In the genomic region with DNA sequence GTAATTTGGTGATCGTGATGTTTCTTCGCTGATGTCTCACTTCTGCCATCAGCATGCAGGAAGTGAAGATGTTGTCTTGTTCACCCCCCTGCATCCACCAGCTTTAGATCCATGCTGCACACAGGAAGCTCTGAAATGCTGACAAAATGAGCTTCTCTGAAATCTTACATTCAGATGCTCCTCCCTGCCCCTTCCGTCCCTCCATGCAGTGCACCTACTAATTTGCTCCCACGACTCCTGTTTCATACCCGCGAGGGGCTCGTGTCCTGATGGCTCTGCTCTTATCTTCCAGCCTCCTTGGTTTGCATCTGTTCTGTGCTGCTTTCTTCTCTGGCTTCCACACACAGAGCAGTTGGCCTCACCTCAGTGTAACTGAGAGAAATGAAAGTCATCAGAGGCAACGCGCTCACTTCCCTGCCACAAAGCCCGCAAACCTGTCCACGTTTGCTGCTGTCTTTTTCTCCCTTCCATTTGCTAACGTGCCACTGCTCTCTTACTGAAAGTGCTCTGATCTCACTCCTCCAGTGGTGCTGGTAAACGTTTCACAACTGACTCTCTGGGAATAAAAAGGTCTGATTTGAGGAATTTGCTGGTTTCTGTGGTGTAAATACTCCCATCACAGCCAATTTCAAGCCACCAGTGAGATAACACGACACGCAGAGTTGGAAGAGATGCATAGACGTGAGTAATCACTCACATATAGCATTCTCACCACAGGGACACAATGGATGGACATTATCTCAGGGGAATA, we compare ENCODE assay signal across 11 cellular contexts. TPM values are rescaled to one million over a fixed set of nuclear protein-coding genes. Genes with fewer than 3 reads are reported as not detected.
DNase-seq lines count a peak whose midpoint lies in the region; ATAC-seq and TF ChIP-seq lines count a peak whose summit lies in the region.
"Had no signal": no experiment of that assay in that cellular context is flagged by ENCODE, and none has a peak within 500 bp of the region (broad histone marks: within the 10 kb centered on the region; RNA-seq: fewer than 3 reads in every experiment).

No MANE protein-coding gene starts in this region.

- peak overlapping the region; percentile 39 for H3K4me2 ChIP-seq in Karpas-422 (ENCODE audit: low read depth, low read length, poor library complexity, severe bottlenecking)

- peak overlapping the region; percentile 87 for H3K27ac Mint-ChIP-seq in activated T-cell treated with anti-CD3 and anti-CD28 coated beads, Interleukin-2, amount 50 U/mL, for 72 hours

- no peaks in the 10 kb centered on the region for H3K27me3 Mint-ChIP-seq in activated T-cell treated with anti-CD3 and anti-CD28 coated beads, Interleukin-2, amount 50 U/mL, for 72 hours (ENCODE audit: low read depth)

- H3K27me3 ChIP-seq in Karpas-422 (ENCODE audit: low read length): no peaks in the 10 kb centered on the region
- H3K27me3 ChIP-seq in thymus (ENCODE audit: control insufficient read depth, insufficient read depth): no peaks in the 10 kb centered on the region

- ATAC-seq in activated T-cell treated with anti-CD3 and anti-CD28 coated beads, Interleukin-2, amount 50 U/mL, for 72 hours (replicated peaks in 1 of 2): peak; percentile 64 to 71

- no peaks in the 10 kb centered on the region for H3K79me2 ChIP-seq in Karpas-422 (ENCODE audit: low read length)

- H3K4me1 ChIP-seq in Karpas-422 (ENCODE audit: low read length) (peaks cover 6% of the 10 kb centered on the region; the same call in 1 of the 2 replicates), thymus (ENCODE audit: control insufficient read depth, insufficient read depth, low read length) (peaks cover 23% of the 10 kb centered on the region)

- H3K9me3 ChIP-seq in Karpas-422 (ENCODE audit: low read length) (no peaks in the 10 kb centered on the region), thymus (ENCODE audit: control insufficient read depth) (no peaks in the 10 kb centered on the region)

- H3K27ac ChIP-seq in Karpas-422 (ENCODE audit: low read length) (no peak overlapping the region), thymus (ENCODE audit: low read depth) (peak overlapping the region; percentile 91)
- H3K27ac ChIP-seq: SK-N-MC had no signal

- H3K9me3 Mint-ChIP-seq in activated T-cell treated with anti-CD3 and anti-CD28 coated beads, Interleukin-2, amount 50 U/mL, for 72 hours: no peaks in the 10 kb centered on the region

- H3K9ac ChIP-seq in Karpas-422 (ENCODE audit: low read length): peak overlapping the region; percentile 44

- H2AFZ ChIP-seq in Karpas-422 (ENCODE audit: low read length): peak overlapping the region; percentile 26; the same call in 1 of the 2 replicates

- WGBS in thymus: 9% methylated on average over 16 of the region's 16 CpGs

- H3K4me3 Mint-ChIP-seq in activated T-cell treated with anti-CD3 and anti-CD28 coated beads, Interleukin-2, amount 50 U/mL, for 72 hours: peak overlapping the region; percentile 83 to 95
- H3K4me3 Mint-ChIP-seq: nephron had no signal

- no peak for TF ChIP-seq CTCF in AG09309 (IDR thresholded peaks at IDR 0.05; ENCODE audit: control insufficient read depth, insufficient read depth, low read depth, low read length, missing control alignments)

- H3K4me3 ChIP-seq in AG09309 (ENCODE audit: control insufficient read depth, low read depth, low read length) (no peak overlapping the region), Karpas-422 (ENCODE audit: low read length) (peak overlapping the region; percentile 13; the same call in 1 of the 2 replicates), thymus (ENCODE audit: low read length) (peak overlapping the region; percentile 38)
- H3K4me3 ChIP-seq: SK-N-MC had no signal

- H3K36me3 ChIP-seq in Karpas-422 (ENCODE audit: insufficient read depth, low read length) (no peaks in the 10 kb centered on the region), thymus (ENCODE audit: control insufficient read depth, insufficient read depth) (no peaks in the 10 kb centered on the region)

- H4K20me1 ChIP-seq in Karpas-422 (ENCODE audit: insufficient read depth, low read depth, low read length): no peaks in the 10 kb centered on the region

- no peaks in the 10 kb centered on the region for H3K9me2 ChIP-seq in Karpas-422 (replicated peaks; ENCODE audit: insufficient read depth, low read length)

- H3K36me3 Mint-ChIP-seq in activated T-cell treated with anti-CD3 and anti-CD28 coated beads, Interleukin-2, amount 50 U/mL, for 72 hours (ENCODE audit: insufficient read depth in 2 of 2): peaks cover 1 to 6% of the 10 kb centered on the region in 2 donors

- peaks cover 79% of the 10 kb centered on the region for H3K4me1 Mint-ChIP-seq in activated T-cell treated with anti-CD3 and anti-CD28 coated beads, Interleukin-2, amount 50 U/mL, for 72 hours (ENCODE audit: low read depth)

- DNase-seq in AG09309 (ENCODE audit: low read depth) (peak; percentile 46), Karpas-422 (peak; percentile 41), kidney glomerular epithelial cell (lab: John Stamatoyannopoulos, UW) (peak; percentile 92), GM19240 (ENCODE audit: insufficient read length, low spot score) (no peak), NCI-H146 (lab: John Stamatoyannopoulos, UW) (no peak), occipital lobe (lab: John Stamatoyannopoulos, UW) (no peak)
- peak; percentile 63 to 70 for DNase-seq in activated T-cell treated with anti-CD3 and anti-CD28 coated beads, Interleukin-2, amount 50 U/mL, for 72 hours

RNA-seq across cellular contexts. Expression of gene MGAT4A, which starts 41.0 kb away (rescaled TPM):
- total RNA-seq in Karpas-422 (2014; rRNA removed; shearing (Covaris generic); ENCODE audit: low replicate concordance): 0.15 and 0.43 TPM in 2 replicates
- total RNA-seq in activated T-cell treated with anti-CD3 and anti-CD28 coated beads, Interleukin-2, amount 50 U/mL, for 72 hours: 100 to 1,000 TPM; 108 to 109 TPM
- polyA plus RNA-seq in thymus: 24.4 TPM
- total RNA-seq in occipital lobe: 40.7 TPM
- polyA plus RNA-seq: BJ had no signal

Comparison
In these comparisons a context has a peak if more than half of its experiments do, and no peak if none do; other contexts are left out.
1. DNase-seq: peak in AG09309 (single experiment), Karpas-422 (single experiment), activated T-cell treated with anti-CD3 and anti-CD28 coated beads, Interleukin-2, amount 50 U/mL, for 72 hours (2 of 2) and kidney glomerular epithelial cell (single experiment); none in GM19240 (single experiment), NCI-H146 (single experiment) and occipital lobe (single experiment).
2. RNA of gene MGAT4A, which starts 41.0 kb away (total RNA-seq): 108 to 109 TPM in activated T-cell treated with anti-CD3 and anti-CD28 coated beads, Interleukin-2, amount 50 U/mL, for 72 hours and 40.7 TPM in occipital lobe (single experiment); 0.15 to 0.43 TPM in Karpas-422; every median in the first group is over 10 times any median in the second.